Comparison of ENCODE assay signal across 8 cellular contexts in genomic region chr19:48588670-48589399, GRCh38. TPM values are rescaled to one million over a fixed set of nuclear protein-coding genes. Genes with fewer than 3 reads are reported as not detected.
DNase-seq lines count a peak whose midpoint lies in the region; ATAC-seq and TF ChIP-seq lines count a peak whose summit lies in the region.

No MANE protein-coding gene starts in this region.

- H3K36me3 ChIP-seq in HCT116 (ENCODE audit: control insufficient read depth in 1 of 2, insufficient read depth in 2 of 2, low read length in 2 of 2) (no peaks in the 10 kb centered on the region), left lung (no peaks in the 10 kb centered on the region)

- TF ChIP-seq CTCF in HCT116 (IDR thresholded peaks at IDR 0.05 in 2 of 3, conservative IDR thresholded peaks at IDR 0.05 in 1 of 3; ENCODE audit: borderline replicate concordance in 1 of 3, insufficient read depth in 1 of 3, low read depth in 2 of 3, low read length in 2 of 3) = peak; percentile 90 to 97 (median 93)
- TF ChIP-seq CTCF in left lung (IDR thresholded peaks at IDR 0.05) = peak; percentile 85 to 94

- H3K9me3 ChIP-seq in HCT116 (ENCODE audit: control insufficient read depth in 1 of 2, insufficient read depth in 1 of 2, low read depth in 1 of 2, low read length in 2 of 2) (no peaks in the 10 kb centered on the region), left lung (no peaks in the 10 kb centered on the region)

- H2AFZ ChIP-seq in HCT116 (ENCODE audit: low read depth, low read length, poor library complexity, severe bottlenecking) = no peak overlapping the region

- peak overlapping the region; percentile 78 for H3K4me3 Mint-ChIP-seq in activated CD4-positive, alpha-beta T cell treated with anti-CD3 and anti-CD28 coated beads, Interleukin-2, amount 10 ng/mL, durations not matched to agents 7 days and 5 days
- H3K4me3 Mint-ChIP-seq in dendritic cell treated with granulocyte-macrophage colony-stimulating factor and Interleukin-4, amounts not matched to agents 40 ng/mL and 50 ng/mL, for 4 days = peak overlapping the region; percentile 77

- H3K4me2 ChIP-seq in HCT116 (ENCODE audit: low read length) = peak overlapping the region; percentile 84

- H3K4me3 ChIP-seq in HCT116 (replicated peaks in 1 of 2; ENCODE audit: low read depth in 1 of 2, low read length in 2 of 2) (peak overlapping the region; percentile 35 to 50), left lung (peak overlapping the region; percentile 22 to 24)

- POLR2A ChIA-PET in HCT116 (lab: Charles Lee) = interaction anchor here (0.7 to 1.1 kb wide), 5 partner anchors 20 to 101 kb away, joined by 3 to 5 read pairs (median 3); partner anchors contain the start of genes RPL18 and SPHK2
- POLR2A ChIA-PET in activated CD4-positive, alpha-beta T cell treated with anti-CD3 and anti-CD28 coated beads, Interleukin-2, amount 10 ng/mL, durations not matched to agents 7 days and 5 days (lab: Charles Lee) = no interaction called here

- RAD21 ChIA-PET in HCT116 (lab: Charles Lee; ENCODE audit: low non-redundant PET in 1 of 2, low total read pairs in 2 of 2, uncharacterized antibody in 2 of 2, unreplicated experiment in 2 of 2) = interaction anchor here (0.8 to 1.2 kb wide), 2 partner anchors 83 kb away, joined by 3 read pairs; no protein-coding TSS in a partner anchor

- H3K79me2 ChIP-seq in HCT116 (ENCODE audit: insufficient read depth, low read length) = no peaks in the 10 kb centered on the region

- H4K20me1 ChIP-seq in HCT116 (ENCODE audit: insufficient read depth) = no peaks in the 10 kb centered on the region

- H3K27me3 Mint-ChIP-seq in activated CD4-positive, alpha-beta T cell treated with anti-CD3 and anti-CD28 coated beads, Interleukin-2, amount 10 ng/mL, durations not matched to agents 7 days and 5 days = no peaks in the 10 kb centered on the region
- H3K27me3 Mint-ChIP-seq in dendritic cell treated with granulocyte-macrophage colony-stimulating factor and Interleukin-4, amounts not matched to agents 40 ng/mL and 50 ng/mL, for 4 days = peaks cover 18% of the 10 kb centered on the region

- H3K9me2 ChIP-seq in HCT116 (ENCODE audit: insufficient read depth) = no peaks in the 10 kb centered on the region

- ATAC-seq in HCT116 (peak; percentile 84), left lung (peak; percentile 86), GM18519 (IDR thresholded peaks at IDR 0.05; ENCODE audit: low FRiP score, unreplicated experiment) (no peak)

- no peak overlapping the region for H3K27ac ChIP-seq in HCT116 (ENCODE audit: low read depth, low read length)
- H3K27ac ChIP-seq in left lung = no peak overlapping the region

- peaks cover 10 to 28% of the 10 kb centered on the region in 2 experiments for H3K4me1 ChIP-seq in HCT116 (ENCODE audit: control insufficient read depth in 1 of 2, insufficient read depth in 2 of 2, low read length in 2 of 2)
- peaks cover 3 to 16% of the 10 kb centered on the region in 2 donors for H3K4me1 ChIP-seq in left lung

- CTCF ChIA-PET in HCT116 (lab: Charles Lee) = interaction anchor here (0.5 to 7.7 kb wide), 20 partner anchors 9 to 274 kb away, joined by 3 to 276 read pairs (median 4); partner anchors contain the start of genes CA11, RPL18, SYNGR4 and TMEM143
- CTCF ChIA-PET in activated CD4-positive, alpha-beta T cell treated with anti-CD3 and anti-CD28 coated beads, Interleukin-2, amount 10 ng/mL, durations not matched to agents 7 days and 5 days (lab: Charles Lee) = interaction anchor here (0.6 to 3.7 kb wide), 19 partner anchors 12 to 275 kb away, joined by 3 to 19 read pairs (median 5); partner anchors contain the start of genes RPL18, SPACA4 and SPHK2

- peaks cover 23% of the 10 kb centered on the region for H3K4me1 Mint-ChIP-seq in activated CD4-positive, alpha-beta T cell treated with anti-CD3 and anti-CD28 coated beads, Interleukin-2, amount 10 ng/mL, durations not matched to agents 7 days and 5 days
- H3K4me1 Mint-ChIP-seq in dendritic cell treated with granulocyte-macrophage colony-stimulating factor and Interleukin-4, amounts not matched to agents 40 ng/mL and 50 ng/mL, for 4 days (ENCODE audit: low read depth) = peaks cover 20% of the 10 kb centered on the region

- H3K9ac ChIP-seq in HCT116 (ENCODE audit: low read length) = peak overlapping the region; percentile 58

- H3K9me3 Mint-ChIP-seq in activated CD4-positive, alpha-beta T cell treated with anti-CD3 and anti-CD28 coated beads, Interleukin-2, amount 10 ng/mL, durations not matched to agents 7 days and 5 days = no peaks in the 10 kb centered on the region
- no peaks in the 10 kb centered on the region for H3K9me3 Mint-ChIP-seq in dendritic cell treated with granulocyte-macrophage colony-stimulating factor and Interleukin-4, amounts not matched to agents 40 ng/mL and 50 ng/mL, for 4 days

- TF ChIP-seq RAD21 in HCT116 (IDR thresholded peaks at IDR 0.05; ENCODE audit: low read depth) = peak; percentile 68

- peak overlapping the region; percentile 88 for H3K27ac Mint-ChIP-seq in activated CD4-positive, alpha-beta T cell treated with anti-CD3 and anti-CD28 coated beads, Interleukin-2, amount 10 ng/mL, durations not matched to agents 7 days and 5 days
- peak overlapping the region; percentile 77 for H3K27ac Mint-ChIP-seq in dendritic cell treated with granulocyte-macrophage colony-stimulating factor and Interleukin-4, amounts not matched to agents 40 ng/mL and 50 ng/mL, for 4 days

- intact Hi-C loops in HCT116 (cut with micrococcal nuclease) = loop anchor here (10.0 kb wide), 1 partner anchor 264 kb away; the partner anchor contains the start of gene EMP3
- intact Hi-C loops in dendritic cell treated with granulocyte-macrophage colony-stimulating factor and Interleukin-4, amounts not matched to agents 40 ng/mL and 50 ng/mL, for 4 days (cut with micrococcal nuclease) = no loop called here
- intact Hi-C loops in left lung (cut with DNase I) = loop anchor here in 1 of 2 donors (10.0 kb wide), 1 partner anchor 84 kb away; no protein-coding TSS in a partner anchor

- H3K36me3 Mint-ChIP-seq in activated CD4-positive, alpha-beta T cell treated with anti-CD3 and anti-CD28 coated beads, Interleukin-2, amount 10 ng/mL, durations not matched to agents 7 days and 5 days (ENCODE audit: low read depth) = peaks cover 6% of the 10 kb centered on the region
- no peaks in the 10 kb centered on the region for H3K36me3 Mint-ChIP-seq in dendritic cell treated with granulocyte-macrophage colony-stimulating factor and Interleukin-4, amounts not matched to agents 40 ng/mL and 50 ng/mL, for 4 days (ENCODE audit: low read depth)

- peak; percentile 77 to 78 for DNase-seq in AML-193 (lab: John Stamatoyannopoulos, UW)
- DNase-seq in HCT116 (ENCODE audit: low read depth, low spot score) = peak; percentile 88
- DNase-seq in NCI-H510A treated with DMSO at 0.1 percent for 48 hours (lab: John Stamatoyannopoulos, UW) = peak; percentile 73
- DNase-seq in activated CD4-positive, alpha-beta T cell treated with anti-CD3 and anti-CD28 coated beads, Interleukin-2, amount 10 ng/mL, durations not matched to agents 7 days and 5 days = peak; percentile 90
- DNase-seq in left lung = peak; percentile 90 to 99
- peak; percentile 73 for DNase-seq in stimulated activated CD4-positive, alpha-beta T cell treated with anti-CD3 and anti-CD28 coated beads, Interleukin-2, amount 100 ng/mL, for 4 hours (ENCODE audit: low read depth)

- no peak for TF ChIP-seq POLR2A in HCT116 (IDR thresholded peaks at IDR 0.05; ENCODE audit: borderline replicate concordance, extremely low read depth, insufficient read depth, insufficient read length)

- H3K27me3 ChIP-seq in HCT116 (ENCODE audit: insufficient read depth, low read length) = no peaks in the 10 kb centered on the region
- H3K27me3 ChIP-seq in left lung = peaks cover 0 to 9% of the 10 kb centered on the region in 2 donors

- BruUV-seq in HCT116 (replicated peaks; lab: Mats Ljungman, UMichigan) = no TSS peak

TF ChIP-seq in HCT116, 20 proteins besides CTCF, POLR2A, EP300 and RAD21 (continues in another document):
- TF ChIP-seq MAX (IDR thresholded peaks at IDR 0.05) = peak; percentile 85
- peak; percentile 74 for TF ChIP-seq FOSL1 (IDR thresholded peaks at IDR 0.05; ENCODE audit: low read depth)
- TF ChIP-seq ELF1 (IDR thresholded peaks at IDR 0.05; ENCODE audit: borderline replicate concordance, low read depth) = no peak
- peak; percentile 21 for TF ChIP-seq TCF7L2 (IDR thresholded peaks at IDR 0.05; ENCODE audit: borderline replicate concordance, extremely low read depth, insufficient read depth, insufficient read length)
- TF ChIP-seq JUND (IDR thresholded peaks at IDR 0.05) = no peak
- TF ChIP-seq ZNF274 (IDR thresholded peaks at IDR 0.05; ENCODE audit: low read depth, low read length) = no peak
- TF ChIP-seq ZFX (IDR thresholded peaks at IDR 0.05) = no peak
- TF ChIP-seq EZH2 (IDR thresholded peaks at IDR 0.05) = no peak
- peak; percentile 87 for TF ChIP-seq SP1 (IDR thresholded peaks at IDR 0.05; ENCODE audit: low read depth)
- TF ChIP-seq CBX3 (IDR thresholded peaks at IDR 0.05; ENCODE audit: low read depth) = peak; percentile 85

RNA-seq across cellular contexts. Expression of gene SPACA4, which starts 17.7 kb away (rescaled TPM):
- total RNA-seq in HCT116 (2021; ENCODE audit: unreplicated experiment) = not detected
- 0.31 and 0.35 TPM in 2 replicates for polyA plus RNA-seq in HCT116 (2012)
- total RNA-seq in activated CD4-positive, alpha-beta T cell treated with anti-CD3 and anti-CD28 coated beads, Interleukin-2, amount 10 ng/mL, durations not matched to agents 7 days and 5 days = not detected
- total RNA-seq in left lung = not detected

RNA-seq across cellular contexts. Expression of gene FAM83E, which starts 26.0 kb away (rescaled TPM):
- 6.8 TPM for total RNA-seq in HCT116 (2021; ENCODE audit: unreplicated experiment)
- 1.9 and 3.1 TPM in 2 replicates for polyA plus RNA-seq in HCT116 (2012)
- total RNA-seq in activated CD4-positive, alpha-beta T cell treated with anti-CD3 and anti-CD28 coated beads, Interleukin-2, amount 10 ng/mL, durations not matched to agents 7 days and 5 days = 1 to 10 TPM; 2.5 TPM
- total RNA-seq in left lung = 10 to 100 TPM; 15.5 to 50.0 TPM

RNA-seq across cellular contexts. Expression of gene RPL18, which starts 30.1 kb away (rescaled TPM):
- total RNA-seq in HCT116 (2021; ENCODE audit: unreplicated experiment) (2,006 TPM), left lung (1,000 to 10,000 TPM; 1,028 to 1,088 TPM)
- 3,599 and 4,255 TPM in 2 replicates for polyA plus RNA-seq in HCT116 (2012)
- 1,000 to 10,000 TPM; 1,477 to 1,601 TPM for total RNA-seq in activated CD4-positive, alpha-beta T cell treated with anti-CD3 and anti-CD28 coated beads, Interleukin-2, amount 10 ng/mL, durations not matched to agents 7 days and 5 days

RNA-seq across cellular contexts. Expression of gene SPHK2, which starts 30.5 kb away (rescaled TPM):
- total RNA-seq in HCT116 (2021; ENCODE audit: unreplicated experiment) (19.9 TPM), left lung (10 to 100 TPM; 21.3 to 27.5 TPM)
- polyA plus RNA-seq in HCT116 (2012) = 5.9 and 6.9 TPM in 2 replicates
- 10 to 100 TPM; 28.2 to 33.6 TPM for total RNA-seq in activated CD4-positive, alpha-beta T cell treated with anti-CD3 and anti-CD28 coated beads, Interleukin-2, amount 10 ng/mL, durations not matched to agents 7 days and 5 days

RNA-seq across cellular contexts. Expression of gene SULT2B1, which starts 36.9 kb away (rescaled TPM):
- total RNA-seq in HCT116 (2021; ENCODE audit: unreplicated experiment) = 4.8 TPM
- polyA plus RNA-seq in HCT116 (2012) = 7.1 and 8.1 TPM in 2 replicates
- total RNA-seq in activated CD4-positive, alpha-beta T cell treated with anti-CD3 and anti-CD28 coated beads, Interleukin-2, amount 10 ng/mL, durations not matched to agents 7 days and 5 days = under 1 TPM; 0.21 to 0.30 TPM
- 1 to 10 TPM; 2.8 to 6.3 TPM for total RNA-seq in left lung
